21 cellular contexts compared by ENCODE assay signal in the genomic region with DNA sequence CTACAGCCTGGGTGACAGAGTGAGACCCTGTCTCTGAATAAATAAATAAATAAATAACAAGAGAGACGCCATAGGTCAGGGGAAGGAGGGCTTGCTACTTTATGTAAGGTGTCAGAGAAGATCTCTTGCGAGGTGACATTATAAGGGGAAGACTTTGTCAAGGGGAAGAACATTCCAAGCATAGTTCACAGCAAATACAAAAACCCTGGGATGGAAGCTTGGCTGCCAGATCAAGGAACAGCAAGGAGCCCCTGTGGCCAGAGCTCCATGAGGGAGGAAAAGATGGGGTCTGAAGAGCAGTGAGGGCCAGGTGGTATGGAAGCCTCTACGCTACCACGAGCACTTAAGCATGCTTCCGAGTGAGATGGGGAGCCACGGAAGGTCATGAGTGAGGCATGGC.
DNase-seq lines count a peak whose midpoint lies in the region; ATAC-seq and TF ChIP-seq lines count a peak whose summit lies in the region.
"Had no signal": no experiment of that assay in that cellular context is flagged by ENCODE, and none has a peak within 500 bp of the region (broad histone marks: within the 10 kb centered on the region; RNA-seq: fewer than 3 reads in every experiment).

No MANE protein-coding gene starts in this region.

- H3K36me3 ChIP-seq in mesenchymal stem cell (ENCODE audit: control insufficient read depth in 1 of 2, insufficient read depth in 2 of 2, low read depth in 1 of 2, low read length in 2 of 2) = peaks cover 3 to 7% of the 10 kb centered on the region in 2 experiments
- no peaks in the 10 kb centered on the region for H3K36me3 ChIP-seq in trophoblast cell (ENCODE audit: control insufficient read depth in 1 of 2, insufficient read depth in 2 of 2, low read length in 2 of 2)
- H3K36me3 ChIP-seq: SJSA1 had no signal

- H4K8ac ChIP-seq in mesenchymal stem cell (ENCODE audit: low read length) = no peak overlapping the region
- peak overlapping the region; percentile 44 for H4K8ac ChIP-seq in trophoblast cell (ENCODE audit: low read depth, low read length)

- H3K9ac ChIP-seq in mesenchymal stem cell (ENCODE audit: low read length) (no peak overlapping the region), trophoblast cell (ENCODE audit: low read length) (no peak overlapping the region)

- H3K18ac ChIP-seq in mesenchymal stem cell (ENCODE audit: low read depth in 1 of 2, low read length in 2 of 2) (no peak overlapping the region), trophoblast cell (ENCODE audit: low read length) (peak overlapping the region; percentile 55)

- H3K27ac Mint-ChIP-seq in WTC11 = peak overlapping the region; percentile 42

- ATAC-seq in WTC11 = no peak
- ATAC-seq in omental fat pad (ENCODE audit: low FRiP score) = no peak
- ATAC-seq: PC-3 had no signal

- TF ChIP-seq CTCF in WTC11 (IDR thresholded peaks at IDR 0.05) (no peak), omental fat pad (IDR thresholded peaks at IDR 0.05) (no peak)

- POLR2A ChIA-PET in WTC11 (lab: Charles Lee) = interaction anchor here (0.6 to 0.7 kb wide), 2 partner anchors 11 to 588 kb away, joined by 3 to 4 read pairs; no protein-coding TSS in a partner anchor

- peak; percentile 42 for DNase-seq in EH (ENCODE audit: low read depth)
- DNase-seq in WTC11 (ENCODE audit: low spot score) = no peak
- DNase-seq in mesenchymal stem cell = no peak
- no peak for DNase-seq in trophoblast cell
- DNase-seq in omental fat pad (ENCODE audit: low spot score) = no peak
- DNase-seq in HuH-7.5 (ENCODE audit: low spot score) = no peak
- DNase-seq in OCI-M2 (lab: John Stamatoyannopoulos, UW; ENCODE audit: unreplicated experiment) = no peak
- DNase-seq: 8988T, ACHN, GOT3, Karpas-422, NCI-H1092 treated with DMSO at 0.1 percent for 48 hours, NCI-H1436, NCI-H187 treated with DMSO at 0.1 percent for 48 hours, NCI-H446, NCI-H524 treated with DMSO at 0.1 percent for 48 hours, NCI-H774, PC-3, Right ventricle myocardium superior had no signal

- H2AFZ ChIP-seq in mesenchymal stem cell (ENCODE audit: low read depth, low read length) (no peak overlapping the region), trophoblast cell (ENCODE audit: insufficient read depth, low read length, poor library complexity) (no peak overlapping the region)

- H3K27ac ChIP-seq in mesenchymal stem cell (ENCODE audit: low read length, poor library complexity, severe bottlenecking) = no peak overlapping the region
- no peak overlapping the region for H3K27ac ChIP-seq in trophoblast cell (ENCODE audit: low read depth, low read length)
- H3K27ac ChIP-seq: HL-60, SJSA1 had no signal

- H3K79me2 ChIP-seq in trophoblast cell (ENCODE audit: control insufficient read depth, insufficient read depth, low read length, poor library complexity) = peaks cover 7% of the 10 kb centered on the region

- no peaks in the 10 kb centered on the region for H3K4me1 Mint-ChIP-seq in WTC11

- no peak overlapping the region for H2BK12ac ChIP-seq in mesenchymal stem cell (ENCODE audit: low read length in 2 of 2)
- peak overlapping the region; percentile 55 for H2BK12ac ChIP-seq in trophoblast cell (ENCODE audit: low read length)

- H3K4ac ChIP-seq in mesenchymal stem cell (ENCODE audit: low read depth in 1 of 2, low read length in 2 of 2) = no peak overlapping the region
- H3K4ac ChIP-seq in trophoblast cell (ENCODE audit: low read depth, low read length) = no peak overlapping the region

- H4K12ac ChIP-seq in trophoblast cell (ENCODE audit: low read depth, low read length) = no peak overlapping the region

- H3K9me3 Mint-ChIP-seq in WTC11 = no peaks in the 10 kb centered on the region

- H2BK5ac ChIP-seq in mesenchymal stem cell (ENCODE audit: low read depth, low read length, poor library complexity, severe bottlenecking) = no peak overlapping the region
- H2BK5ac ChIP-seq in trophoblast cell (ENCODE audit: low read depth, low read length, poor library complexity) = no peak overlapping the region

- no peaks in the 10 kb centered on the region for H3K79me1 ChIP-seq in mesenchymal stem cell (replicated peaks; ENCODE audit: low read length, poor library complexity, severe bottlenecking)
- peaks cover 29% of the 10 kb centered on the region for H3K79me1 ChIP-seq in trophoblast cell (ENCODE audit: low read length)

- H2AK5ac ChIP-seq in mesenchymal stem cell (ENCODE audit: low read length, severe bottlenecking) = peak overlapping the region; percentile 61
- H2AK5ac ChIP-seq in trophoblast cell (ENCODE audit: low read length) = peak overlapping the region; percentile 90

- H3K4me1 ChIP-seq in mesenchymal stem cell (ENCODE audit: control insufficient read depth, insufficient read depth, low read depth, low read length) (peaks cover 11% of the 10 kb centered on the region), trophoblast cell (ENCODE audit: control insufficient read depth in 1 of 2, insufficient read depth in 2 of 2, low read length in 2 of 2) (peaks cover 13 to 29% of the 10 kb centered on the region in 2 experiments)

- no peak overlapping the region for H3K4me3 Mint-ChIP-seq in WTC11

- H3K27me3 ChIP-seq in mesenchymal stem cell (ENCODE audit: control insufficient read depth in 1 of 2, insufficient read depth in 1 of 2, low read length in 2 of 2) = no peaks in the 10 kb centered on the region
- no peaks in the 10 kb centered on the region for H3K27me3 ChIP-seq in trophoblast cell (ENCODE audit: insufficient read depth, low read length)
- H3K27me3 ChIP-seq: SJSA1 had no signal

- CTCF ChIA-PET in WTC11 (lab: Charles Lee) = interaction anchor here (0.5 to 2.9 kb wide), 8 partner anchors 13 to 89 kb away, joined by 3 to 16 read pairs (median 4); no protein-coding TSS in a partner anchor

- H2BK120ac ChIP-seq in mesenchymal stem cell (ENCODE audit: low read depth, low read length) (no peak overlapping the region), trophoblast cell (ENCODE audit: insufficient read depth, low read length, poor library complexity) (peak overlapping the region; percentile 34)

- H3K14ac ChIP-seq in mesenchymal stem cell (ENCODE audit: low read length in 2 of 2) (no peak overlapping the region), trophoblast cell (ENCODE audit: low read length) (peak overlapping the region; percentile 65)

- 85% methylated on average over 4 of the region's 6 CpGs for WGBS in mesenchymal stem cell
- no CpG with 5 or more reads among the region's 6 CpGs for WGBS in trophoblast cell (ENCODE audit: extremely low coverage, insufficient coverage, insufficient read length)

- H3K9me3 ChIP-seq in mesenchymal stem cell (ENCODE audit: control insufficient read depth, low read length) (no peaks in the 10 kb centered on the region), trophoblast cell (ENCODE audit: insufficient read depth, low read depth, low read length) (no peaks in the 10 kb centered on the region)
- H3K9me3 ChIP-seq: SJSA1 had no signal

- no peaks in the 10 kb centered on the region for H3K36me3 Mint-ChIP-seq in WTC11

- H3K23ac ChIP-seq in mesenchymal stem cell (ENCODE audit: low read length in 2 of 2) = no peak overlapping the region
- H3K23ac ChIP-seq in trophoblast cell (ENCODE audit: low read length) = no peak overlapping the region

- H3K4me2 ChIP-seq in mesenchymal stem cell (ENCODE audit: low read length, poor library complexity, severe bottlenecking) (no peak overlapping the region), trophoblast cell (ENCODE audit: low read length) (no peak overlapping the region)

- no peak overlapping the region for H2BK15ac ChIP-seq in mesenchymal stem cell (ENCODE audit: low read depth, poor library complexity, severe bottlenecking)

- H3K4me3 ChIP-seq in mesenchymal stem cell (ENCODE audit: insufficient read depth in 1 of 2, low read depth in 1 of 2, low read length in 2 of 2) (no peak overlapping the region), trophoblast cell (ENCODE audit: low read depth, low read length) (no peak overlapping the region)
- H3K4me3 ChIP-seq: SJSA1 had no signal

- H3K27me3 Mint-ChIP-seq in WTC11 (ENCODE audit: low read depth) = no peaks in the 10 kb centered on the region; the same call in 1 of the 2 replicates

- no peak overlapping the region for H4K91ac ChIP-seq in mesenchymal stem cell (ENCODE audit: low read length)
- H4K91ac ChIP-seq in trophoblast cell (ENCODE audit: low read depth, low read length) = peak overlapping the region; percentile 71

TF ChIP-seq in WTC11, 78 proteins besides CTCF, POLR2A, EP300 and RAD21:
- TF ChIP-seq, protein P1, sequence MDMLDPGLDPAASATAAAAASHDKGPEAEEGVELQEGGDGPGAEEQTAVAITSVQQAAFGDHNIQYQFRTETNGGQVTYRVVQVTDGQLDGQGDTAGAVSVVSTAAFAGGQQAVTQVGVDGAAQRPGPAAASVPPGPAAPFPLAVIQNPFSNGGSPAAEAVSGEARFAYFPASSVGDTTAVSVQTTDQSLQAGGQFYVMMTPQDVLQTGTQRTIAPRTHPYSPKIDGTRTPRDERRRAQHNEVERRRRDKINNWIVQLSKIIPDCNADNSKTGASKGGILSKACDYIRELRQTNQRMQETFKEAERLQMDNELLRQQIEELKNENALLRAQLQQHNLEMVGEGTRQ (CRISPR knock-in tag; IDR thresholded peaks at IDR 0.05) = no peak
- TF ChIP-seq ELF4 (CRISPR knock-in tag; IDR thresholded peaks at IDR 0.05; ENCODE audit: low read depth) = no peak
- TF ChIP-seq STAT6 (CRISPR knock-in tag; conservative IDR thresholded peaks at IDR 0.05; ENCODE audit: low read depth) = no peak
TF ChIP-seq in WTC11: peak in this region for 0.
